In the genomic region with DNA sequence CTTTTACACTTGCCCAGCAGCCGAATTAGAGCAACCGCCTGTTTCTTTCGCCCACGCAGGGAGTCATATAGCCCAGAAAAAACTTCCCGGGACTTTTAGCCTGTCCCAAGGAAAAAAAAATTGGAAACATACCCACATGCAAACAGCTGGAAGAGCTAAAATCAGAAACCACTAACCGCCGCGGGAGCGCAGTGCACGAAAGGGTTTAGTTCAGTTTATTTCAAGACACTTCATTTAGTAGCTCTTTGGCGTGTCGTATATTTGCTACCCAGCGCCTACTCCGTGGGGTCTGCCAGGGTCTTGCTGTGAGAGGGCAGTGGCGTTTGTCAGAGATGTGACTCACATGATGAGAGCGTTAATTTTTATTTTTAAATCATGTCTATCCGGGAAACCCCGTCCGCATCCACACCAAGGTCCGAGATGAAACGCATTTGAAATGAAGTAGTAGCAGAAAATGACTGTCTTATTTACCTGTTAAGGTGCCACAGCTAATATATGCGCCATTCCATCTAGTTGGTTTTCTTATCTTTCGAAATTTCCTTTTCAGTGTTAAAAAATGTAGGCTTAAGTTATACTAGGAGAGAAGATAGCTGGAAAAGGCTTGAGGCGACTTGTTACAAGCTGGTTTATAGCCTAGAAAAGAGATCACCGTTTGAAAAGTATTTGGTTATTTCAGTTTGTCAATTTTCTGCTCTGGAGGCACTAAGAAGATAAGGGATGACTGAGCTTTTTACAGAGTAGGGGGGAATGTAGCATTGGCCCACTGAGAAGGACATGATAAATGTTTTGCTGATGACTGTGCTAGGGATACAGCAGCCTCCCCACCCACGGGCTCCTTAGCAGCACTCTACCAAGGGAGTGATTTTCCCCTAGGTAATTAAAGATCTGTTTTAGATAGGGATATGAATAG, we compare ENCODE assay signal across 1 cellular context.
TF ChIP-seq lines count a peak whose summit lies in the region.

No MANE protein-coding gene starts in this region.

TF ChIP-seq in HEK293, 187 proteins besides CTCF, POLR2A, EP300 and RAD21 (continued from another document):
- TF ChIP-seq, protein P1, sequence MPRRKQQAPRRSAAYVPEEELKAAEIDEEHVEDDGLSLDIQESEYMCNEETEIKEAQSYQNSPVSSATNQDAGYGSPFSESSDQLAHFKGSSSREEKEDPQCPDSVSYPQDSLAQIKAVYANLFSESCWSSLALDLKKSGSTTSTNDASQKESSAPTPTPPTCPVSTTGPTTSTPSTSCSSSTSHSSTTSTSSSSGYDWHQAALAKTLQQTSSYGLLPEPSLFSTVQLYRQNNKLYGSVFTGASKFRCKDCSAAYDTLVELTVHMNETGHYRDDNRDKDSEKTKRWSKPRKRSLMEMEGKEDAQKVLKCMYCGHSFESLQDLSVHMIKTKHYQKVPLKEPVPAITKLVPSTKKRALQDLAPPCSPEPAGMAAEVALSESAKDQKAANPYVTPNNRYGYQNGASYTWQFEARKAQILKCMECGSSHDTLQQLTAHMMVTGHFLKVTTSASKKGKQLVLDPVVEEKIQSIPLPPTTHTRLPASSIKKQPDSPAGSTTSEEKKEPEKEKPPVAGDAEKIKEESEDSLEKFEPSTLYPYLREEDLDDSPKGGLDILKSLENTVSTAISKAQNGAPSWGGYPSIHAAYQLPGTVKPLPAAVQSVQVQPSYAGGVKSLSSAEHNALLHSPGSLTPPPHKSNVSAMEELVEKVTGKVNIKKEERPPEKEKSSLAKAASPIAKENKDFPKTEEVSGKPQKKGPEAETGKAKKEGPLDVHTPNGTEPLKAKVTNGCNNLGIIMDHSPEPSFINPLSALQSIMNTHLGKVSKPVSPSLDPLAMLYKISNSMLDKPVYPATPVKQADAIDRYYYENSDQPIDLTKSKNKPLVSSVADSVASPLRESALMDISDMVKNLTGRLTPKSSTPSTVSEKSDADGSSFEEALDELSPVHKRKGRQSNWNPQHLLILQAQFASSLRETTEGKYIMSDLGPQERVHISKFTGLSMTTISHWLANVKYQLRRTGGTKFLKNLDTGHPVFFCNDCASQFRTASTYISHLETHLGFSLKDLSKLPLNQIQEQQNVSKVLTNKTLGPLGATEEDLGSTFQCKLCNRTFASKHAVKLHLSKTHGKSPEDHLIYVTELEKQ (tag by site-specific recombination; IDR thresholded peaks at IDR 0.05; ENCODE audit: borderline replicate concordance): no peak
- TF ChIP-seq ZNF654 (tag by site-specific recombination; IDR thresholded peaks at IDR 0.05; ENCODE audit: low read depth): no peak
- TF ChIP-seq IKZF3 (tag by site-specific recombination; IDR thresholded peaks at IDR 0.05): no peak
- no peak for TF ChIP-seq ZNF610 (tag by site-specific recombination; IDR thresholded peaks at IDR 0.05; ENCODE audit: borderline replicate concordance)
- TF ChIP-seq, protein P2, sequence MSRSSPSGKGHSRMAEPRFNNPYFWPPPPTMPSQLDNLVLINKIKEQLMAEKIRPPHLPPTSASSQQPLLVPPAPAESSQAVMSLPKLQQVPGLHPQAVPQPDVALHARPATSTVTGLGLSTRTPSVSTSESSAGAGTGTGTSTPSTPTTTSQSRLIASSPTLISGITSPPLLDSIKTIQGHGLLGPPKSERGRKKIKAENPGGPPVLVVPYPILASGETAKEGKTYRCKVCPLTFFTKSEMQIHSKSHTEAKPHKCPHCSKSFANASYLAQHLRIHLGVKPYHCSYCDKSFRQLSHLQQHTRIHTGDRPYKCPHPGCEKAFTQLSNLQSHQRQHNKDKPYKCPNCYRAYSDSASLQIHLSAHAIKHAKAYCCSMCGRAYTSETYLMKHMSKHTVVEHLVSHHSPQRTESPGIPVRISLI (tag by site-specific recombination; IDR thresholded peaks at IDR 0.05): peak; percentile 70; the same call in 1 of the 2 replicates
- TF ChIP-seq, protein P3, sequence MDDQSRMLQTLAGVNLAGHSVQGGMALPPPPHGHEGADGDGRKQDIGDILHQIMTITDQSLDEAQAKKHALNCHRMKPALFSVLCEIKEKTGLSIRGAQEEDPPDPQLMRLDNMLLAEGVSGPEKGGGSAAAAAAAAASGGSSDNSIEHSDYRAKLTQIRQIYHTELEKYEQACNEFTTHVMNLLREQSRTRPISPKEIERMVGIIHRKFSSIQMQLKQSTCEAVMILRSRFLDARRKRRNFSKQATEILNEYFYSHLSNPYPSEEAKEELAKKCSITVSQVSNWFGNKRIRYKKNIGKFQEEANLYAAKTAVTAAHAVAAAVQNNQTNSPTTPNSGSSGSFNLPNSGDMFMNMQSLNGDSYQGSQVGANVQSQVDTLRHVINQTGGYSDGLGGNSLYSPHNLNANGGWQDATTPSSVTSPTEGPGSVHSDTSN (CRISPR knock-in tag; IDR thresholded peaks at IDR 0.05): no peak
- TF ChIP-seq, protein P4, sequence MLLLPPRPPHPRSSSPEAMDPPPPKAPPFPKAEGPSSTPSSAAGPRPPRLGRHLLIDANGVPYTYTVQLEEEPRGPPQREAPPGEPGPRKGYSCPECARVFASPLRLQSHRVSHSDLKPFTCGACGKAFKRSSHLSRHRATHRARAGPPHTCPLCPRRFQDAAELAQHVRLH (tag by site-specific recombination; IDR thresholded peaks at IDR 0.05): no peak
- no peak for TF ChIP-seq ZNF10 (tag by site-specific recombination; IDR thresholded peaks at IDR 0.05)
- TF ChIP-seq, protein P5, sequence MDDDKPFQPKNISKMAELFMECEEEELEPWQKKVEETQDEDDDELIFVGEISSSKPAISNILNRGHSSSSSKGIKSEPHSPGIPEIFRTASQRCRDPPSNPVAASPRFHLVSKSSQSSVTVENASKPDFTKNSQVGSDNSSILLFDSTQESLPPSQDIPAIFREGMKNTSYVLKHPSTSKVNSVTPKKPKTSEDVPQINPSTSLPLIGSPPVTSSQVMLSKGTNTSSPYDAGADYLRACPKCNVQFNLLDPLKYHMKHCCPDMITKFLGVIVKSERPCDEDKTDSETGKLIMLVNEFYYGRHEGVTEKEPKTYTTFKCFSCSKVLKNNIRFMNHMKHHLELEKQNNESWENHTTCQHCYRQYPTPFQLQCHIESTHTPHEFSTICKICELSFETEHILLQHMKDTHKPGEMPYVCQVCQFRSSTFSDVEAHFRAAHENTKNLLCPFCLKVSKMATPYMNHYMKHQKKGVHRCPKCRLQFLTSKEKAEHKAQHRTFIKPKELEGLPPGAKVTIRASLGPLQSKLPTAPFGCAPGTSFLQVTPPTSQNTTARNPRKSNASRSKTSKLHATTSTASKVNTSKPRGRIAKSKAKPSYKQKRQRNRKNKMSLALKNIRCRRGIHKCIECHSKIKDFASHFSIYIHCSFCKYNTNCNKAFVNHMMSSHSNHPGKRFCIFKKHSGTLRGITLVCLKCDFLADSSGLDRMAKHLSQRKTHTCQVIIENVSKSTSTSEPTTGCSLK (tag by site-specific recombination; IDR thresholded peaks at IDR 0.05): no peak
- TF ChIP-seq ZNF155 (tag by site-specific recombination; IDR thresholded peaks at IDR 0.05): no peak
- TF ChIP-seq, protein P6, sequence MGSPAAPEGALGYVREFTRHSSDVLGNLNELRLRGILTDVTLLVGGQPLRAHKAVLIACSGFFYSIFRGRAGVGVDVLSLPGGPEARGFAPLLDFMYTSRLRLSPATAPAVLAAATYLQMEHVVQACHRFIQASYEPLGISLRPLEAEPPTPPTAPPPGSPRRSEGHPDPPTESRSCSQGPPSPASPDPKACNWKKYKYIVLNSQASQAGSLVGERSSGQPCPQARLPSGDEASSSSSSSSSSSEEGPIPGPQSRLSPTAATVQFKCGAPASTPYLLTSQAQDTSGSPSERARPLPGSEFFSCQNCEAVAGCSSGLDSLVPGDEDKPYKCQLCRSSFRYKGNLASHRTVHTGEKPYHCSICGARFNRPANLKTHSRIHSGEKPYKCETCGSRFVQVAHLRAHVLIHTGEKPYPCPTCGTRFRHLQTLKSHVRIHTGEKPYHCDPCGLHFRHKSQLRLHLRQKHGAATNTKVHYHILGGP (tag by site-specific recombination; IDR thresholded peaks at IDR 0.05): no peak
- peak; percentile 50 for TF ChIP-seq ZNF341 (tag by site-specific recombination; IDR thresholded peaks at IDR 0.05; ENCODE audit: low read depth)
- TF ChIP-seq, protein P7, sequence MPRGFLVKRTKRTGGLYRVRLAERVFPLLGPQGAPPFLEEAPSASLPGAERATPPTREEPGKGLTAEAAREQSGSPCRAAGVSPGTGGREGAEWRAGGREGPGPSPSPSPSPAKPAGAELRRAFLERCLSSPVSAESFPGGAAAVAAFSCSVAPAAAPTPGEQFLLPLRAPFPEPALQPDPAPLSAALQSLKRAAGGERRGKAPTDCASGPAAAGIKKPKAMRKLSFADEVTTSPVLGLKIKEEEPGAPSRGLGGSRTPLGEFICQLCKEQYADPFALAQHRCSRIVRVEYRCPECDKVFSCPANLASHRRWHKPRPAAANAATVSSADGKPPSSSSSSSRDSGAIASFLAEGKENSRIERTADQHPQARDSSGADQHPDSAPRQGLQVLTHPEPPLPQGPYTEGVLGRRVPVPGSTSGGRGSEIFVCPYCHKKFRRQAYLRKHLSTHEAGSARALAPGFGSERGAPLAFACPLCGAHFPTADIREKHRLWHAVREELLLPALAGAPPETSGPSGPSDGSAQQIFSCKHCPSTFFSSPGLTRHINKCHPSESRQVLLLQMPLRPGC (tag by site-specific recombination; IDR thresholded peaks at IDR 0.05): no peak
- TF ChIP-seq, protein P8, sequence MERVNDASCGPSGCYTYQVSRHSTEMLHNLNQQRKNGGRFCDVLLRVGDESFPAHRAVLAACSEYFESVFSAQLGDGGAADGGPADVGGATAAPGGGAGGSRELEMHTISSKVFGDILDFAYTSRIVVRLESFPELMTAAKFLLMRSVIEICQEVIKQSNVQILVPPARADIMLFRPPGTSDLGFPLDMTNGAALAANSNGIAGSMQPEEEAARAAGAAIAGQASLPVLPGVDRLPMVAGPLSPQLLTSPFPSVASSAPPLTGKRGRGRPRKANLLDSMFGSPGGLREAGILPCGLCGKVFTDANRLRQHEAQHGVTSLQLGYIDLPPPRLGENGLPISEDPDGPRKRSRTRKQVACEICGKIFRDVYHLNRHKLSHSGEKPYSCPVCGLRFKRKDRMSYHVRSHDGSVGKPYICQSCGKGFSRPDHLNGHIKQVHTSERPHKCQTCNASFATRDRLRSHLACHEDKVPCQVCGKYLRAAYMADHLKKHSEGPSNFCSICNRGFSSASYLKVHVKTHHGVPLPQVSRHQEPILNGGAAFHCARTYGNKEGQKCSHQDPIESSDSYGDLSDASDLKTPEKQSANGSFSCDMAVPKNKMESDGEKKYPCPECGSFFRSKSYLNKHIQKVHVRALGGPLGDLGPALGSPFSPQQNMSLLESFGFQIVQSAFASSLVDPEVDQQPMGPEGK (tag by site-specific recombination; IDR thresholded peaks at IDR 0.05): no peak
- TF ChIP-seq ZNF658 (tag by site-specific recombination; IDR thresholded peaks at IDR 0.05): no peak
- TF ChIP-seq, protein P9, sequence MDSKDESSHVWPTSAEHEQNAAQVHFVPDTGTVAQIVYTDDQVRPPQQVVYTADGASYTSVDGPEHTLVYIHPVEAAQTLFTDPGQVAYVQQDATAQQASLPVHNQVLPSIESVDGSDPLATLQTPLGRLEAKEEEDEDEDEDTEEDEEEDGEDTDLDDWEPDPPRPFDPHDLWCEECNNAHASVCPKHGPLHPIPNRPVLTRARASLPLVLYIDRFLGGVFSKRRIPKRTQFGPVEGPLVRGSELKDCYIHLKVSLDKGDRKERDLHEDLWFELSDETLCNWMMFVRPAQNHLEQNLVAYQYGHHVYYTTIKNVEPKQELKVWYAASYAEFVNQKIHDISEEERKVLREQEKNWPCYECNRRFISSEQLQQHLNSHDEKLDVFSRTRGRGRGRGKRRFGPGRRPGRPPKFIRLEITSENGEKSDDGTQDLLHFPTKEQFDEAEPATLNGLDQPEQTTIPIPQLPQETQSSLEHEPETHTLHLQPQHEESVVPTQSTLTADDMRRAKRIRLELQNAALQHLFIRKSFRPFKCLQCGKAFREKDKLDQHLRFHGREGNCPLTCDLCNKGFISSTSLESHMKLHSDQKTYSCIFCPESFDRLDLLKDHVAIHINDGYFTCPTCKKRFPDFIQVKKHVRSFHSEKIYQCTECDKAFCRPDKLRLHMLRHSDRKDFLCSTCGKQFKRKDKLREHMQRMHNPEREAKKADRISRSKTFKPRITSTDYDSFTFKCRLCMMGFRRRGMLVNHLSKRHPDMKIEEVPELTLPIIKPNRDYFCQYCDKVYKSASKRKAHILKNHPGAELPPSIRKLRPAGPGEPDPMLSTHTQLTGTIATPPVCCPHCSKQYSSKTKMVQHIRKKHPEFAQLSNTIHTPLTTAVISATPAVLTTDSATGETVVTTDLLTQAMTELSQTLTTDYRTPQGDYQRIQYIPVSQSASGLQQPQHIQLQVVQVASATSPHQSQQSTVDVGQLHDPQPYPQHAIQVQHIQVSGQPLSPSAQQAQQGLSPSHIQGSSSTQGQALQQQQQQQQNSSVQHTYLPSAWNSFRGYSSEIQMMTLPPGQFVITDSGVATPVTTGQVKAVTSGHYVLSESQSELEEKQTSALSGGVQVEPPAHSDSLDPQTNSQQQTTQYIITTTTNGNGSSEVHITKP (tag by site-specific recombination; IDR thresholded peaks at IDR 0.05): no peak
- no peak for TF ChIP-seq ZFP3 (tag by site-specific recombination; IDR thresholded peaks at IDR 0.05; ENCODE audit: low read depth)
- TF ChIP-seq EGR2 (tag by site-specific recombination; IDR thresholded peaks at IDR 0.05; ENCODE audit: low read depth): peak; percentile 53; the same call in 1 of the 2 replicates
